25 cellular contexts compared by ENCODE assay signal in the genomic region with DNA sequence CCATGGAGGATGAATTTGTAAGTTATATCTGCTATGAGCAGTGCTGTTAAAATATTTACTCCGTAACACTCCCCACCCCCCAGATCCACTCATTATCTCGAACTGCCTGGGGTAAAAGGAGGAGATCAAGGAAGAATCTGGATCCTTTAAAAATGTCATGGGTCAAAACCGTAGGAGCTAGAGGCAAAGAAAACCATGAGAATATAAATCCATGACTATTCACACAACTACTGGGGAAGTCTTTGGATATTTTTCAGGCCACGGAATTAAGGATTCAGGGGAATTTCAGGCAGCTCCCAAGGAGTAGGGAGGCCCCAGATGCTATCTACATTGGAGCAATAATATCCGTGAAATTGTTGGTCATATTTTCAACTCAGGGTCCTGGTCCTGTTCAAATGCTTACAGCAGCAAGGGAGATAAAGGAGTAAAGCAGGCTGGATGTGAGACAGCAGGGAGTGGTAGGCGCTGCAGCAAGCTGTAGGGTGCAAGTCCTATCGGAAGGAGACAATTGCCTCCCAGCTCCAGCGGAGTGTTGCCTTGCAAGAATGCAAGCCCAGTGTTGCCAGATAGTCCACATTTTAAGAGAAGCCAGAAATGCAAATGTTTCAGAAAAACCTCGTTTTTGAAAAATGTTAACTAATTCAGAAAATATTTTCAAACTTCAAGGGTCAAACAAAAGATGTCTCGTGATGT.
A peak's percentile ranks its signal among the peaks of the same experiment; 100 is the strongest.
DNase-seq lines count a peak whose midpoint lies in the region; ATAC-seq and TF ChIP-seq lines count a peak whose summit lies in the region.
"Had no signal": no experiment of that assay in that cellular context is flagged by ENCODE, and none has a peak within 500 bp of the region (broad histone marks: within the 10 kb centered on the region; RNA-seq: fewer than 3 reads in every experiment).

No MANE protein-coding gene starts in this region.

- no peak overlapping the region for H3K4me2 ChIP-seq in mesendoderm (ENCODE audit: low read length)

- H2BK5ac ChIP-seq in mesendoderm (ENCODE audit: low read length) = peak overlapping the region; percentile 22

- no peaks in the 10 kb centered on the region for H3K9me3 ChIP-seq in HUES48 (ENCODE audit: control insufficient read depth, insufficient read depth, low read length)
- H3K9me3 ChIP-seq: heart right ventricle, left ventricle myocardium inferior, mucosa of descending colon, spleen, upper lobe of right lung had no signal

- no peak for ATAC-seq in GM18519 (IDR thresholded peaks at IDR 0.05; ENCODE audit: low FRiP score, unreplicated experiment)
- ATAC-seq: heart right ventricle, mucosa of descending colon, T-helper 17 cell, upper lobe of right lung had no signal

- no peaks in the 10 kb centered on the region for H3K79me1 ChIP-seq in mesendoderm (ENCODE audit: low read length)

- H2AK5ac ChIP-seq in mesendoderm (ENCODE audit: low read length) = no peak overlapping the region

- H3K4ac ChIP-seq in mesendoderm (ENCODE audit: low read depth, low read length) = no peak overlapping the region

- no peak overlapping the region for H2BK120ac ChIP-seq in mesendoderm (ENCODE audit: low read depth, low read length)

- H3K56ac ChIP-seq in mesendoderm (ENCODE audit: low read length) = peak overlapping the region; percentile 9

- peak overlapping the region; percentile 28; the same call in 1 of the 2 replicates for H3K27ac ChIP-seq in ACC112 (ENCODE audit: low read depth, low read length)
- peak overlapping the region; percentile 3 for H3K27ac ChIP-seq in HUES48 (ENCODE audit: low read depth, low read length)
- peak overlapping the region; percentile 76 for H3K27ac ChIP-seq in mesendoderm (ENCODE audit: low read depth, low read length)
- H3K27ac ChIP-seq: heart right ventricle, left ventricle myocardium inferior, spleen, upper lobe of right lung, VCaP had no signal

- peak overlapping the region; percentile 50 for H3K27ac Mint-ChIP-seq in chondrocyte (ENCODE audit: unreplicated experiment)
- H3K27ac Mint-ChIP-seq: CD14-positive monocyte, T-helper 17 cell had no signal

- no peak overlapping the region for H3K9ac ChIP-seq in HUES48 (ENCODE audit: low read depth, low read length)
- peak overlapping the region; percentile 4 for H3K9ac ChIP-seq in mesendoderm (ENCODE audit: low read length)

- DNase-seq in chondrocyte (ENCODE audit: low spot score) (no peak), mesendoderm (peak; percentile 48), activated T-cell treated with anti-CD3 and anti-CD28 coated beads for 4 hours (no peak), DMS 273 (lab: John Stamatoyannopoulos, UW; ENCODE audit: unreplicated experiment) (no peak)
- DNase-seq in stimulated activated CD4-positive, alpha-beta T cell treated with anti-CD3 and anti-CD28 coated beads, Interleukin-2, amount 100 ng/mL, for 24 hours = no peak
- DNase-seq: activated CD8-positive, alpha-beta memory T cell treated with anti-CD3 and anti-CD28 coated beads, Interleukin-2, amount 50 U/mL, for 4 hours; activated effector memory CD4-positive, alpha-beta T cell treated with Interleukin-2 at 50 U/mL for 16 hours; effector memory CD4-positive, alpha-beta T cell; GDM1; heart right ventricle; KBM-7; left ventricle myocardium inferior; mucosa of descending colon; NCI-H146; NCI-H774; SHP77; spleen; T-helper 17 cell; upper lobe of right lung had no signal

- no peak overlapping the region for H3K4me3 Mint-ChIP-seq in chondrocyte (ENCODE audit: unreplicated experiment)
- H3K4me3 Mint-ChIP-seq: central memory CD8-positive, alpha-beta T cell; T-helper 17 cell had no signal

- TF ChIP-seq CTCF in chondrocyte (IDR thresholded peaks at IDR 0.05) = no peak

- no peak overlapping the region for H2AFZ ChIP-seq in ACC112 (ENCODE audit: low read length, unreplicated experiment)

- H3K36me3 Mint-ChIP-seq in chondrocyte (ENCODE audit: low read depth) = no peaks in the 10 kb centered on the region
- H3K36me3 Mint-ChIP-seq: CD14-positive monocyte had no signal

- H3K4me3 ChIP-seq in ACC112 (ENCODE audit: low read depth, low read length) = no peak overlapping the region
- H3K4me3 ChIP-seq in HUES48 (ENCODE audit: low read depth, low read length) = no peak overlapping the region
- H3K4me3 ChIP-seq in mesendoderm (ENCODE audit: low read length) = no peak overlapping the region
- H3K4me3 ChIP-seq: heart right ventricle, left ventricle myocardium inferior, mucosa of descending colon, spleen, upper lobe of right lung had no signal

- H3K79me2 ChIP-seq in ACC112 (ENCODE audit: control insufficient read depth, insufficient read depth, low read length, unreplicated experiment) = no peaks in the 10 kb centered on the region
- H3K79me2 ChIP-seq in mesendoderm (ENCODE audit: control insufficient read depth, insufficient read depth, low read length) = no peaks in the 10 kb centered on the region

- H3K27me3 ChIP-seq in ACC112 (ENCODE audit: insufficient read depth, low read length) (no peaks in the 10 kb centered on the region), HUES48 (ENCODE audit: control insufficient read depth, insufficient read depth, low read length) (peaks cover 5% of the 10 kb centered on the region), mesendoderm (ENCODE audit: insufficient read depth, low read length, poor library complexity) (no peaks in the 10 kb centered on the region)
- H3K27me3 ChIP-seq: upper lobe of right lung had no signal

- H3K9me3 Mint-ChIP-seq in chondrocyte (ENCODE audit: low read depth) = no peaks in the 10 kb centered on the region
- H3K9me3 Mint-ChIP-seq: CD14-positive monocyte had no signal

- no peak overlapping the region for H2BK15ac ChIP-seq in mesendoderm (replicated peaks; ENCODE audit: low read depth)

- peaks cover 38% of the 10 kb centered on the region for H3K4me1 Mint-ChIP-seq in chondrocyte (ENCODE audit: low read depth)
- H3K4me1 Mint-ChIP-seq: central memory CD8-positive, alpha-beta T cell; T-helper 17 cell had no signal

- WGBS in mesendoderm (ENCODE audit: extremely low coverage, insufficient coverage, low lambda C conversion rate) = no CpG with 5 or more reads among the region's 10 CpGs

- H4K8ac ChIP-seq in mesendoderm (ENCODE audit: low read depth, low read length) = no peak overlapping the region

- no peak overlapping the region for H3K23ac ChIP-seq in mesendoderm (ENCODE audit: low read length)

- H4K5ac ChIP-seq in mesendoderm (ENCODE audit: low read length) = no peak overlapping the region

- no peaks in the 10 kb centered on the region for H3K27me3 Mint-ChIP-seq in chondrocyte (ENCODE audit: low read depth)

- H3K4me1 ChIP-seq in ACC112 (ENCODE audit: control insufficient read depth, insufficient read depth, low read length, unreplicated experiment) (peaks cover 30% of the 10 kb centered on the region), HUES48 (ENCODE audit: control insufficient read depth, insufficient read depth, low read length) (peaks cover 20% of the 10 kb centered on the region), mesendoderm (ENCODE audit: control insufficient read depth, low read depth, low read length) (peaks cover 10% of the 10 kb centered on the region)

- no peak overlapping the region for H3K18ac ChIP-seq in mesendoderm (ENCODE audit: low read length)

- H3K36me3 ChIP-seq in ACC112 (ENCODE audit: insufficient read depth, low read length) = no peaks in the 10 kb centered on the region
- no peaks in the 10 kb centered on the region for H3K36me3 ChIP-seq in HUES48 (ENCODE audit: control insufficient read depth, insufficient read depth, low read length)
- no peaks in the 10 kb centered on the region for H3K36me3 ChIP-seq in mesendoderm (ENCODE audit: control insufficient read depth, insufficient read depth, low read length)
- H3K36me3 ChIP-seq: heart right ventricle, left ventricle myocardium inferior, spleen, upper lobe of right lung had no signal

Comparison
In these comparisons a context has a peak if more than half of its experiments do, and no peak if none do; other contexts are left out.
1. H3K27ac ChIP-seq: peak in every context shown above with its lines; median percentile 76 in mesendoderm; 28 in ACC112; 3 in HUES48.